Comparison of ENCODE assay signal across 9 cellular contexts in the genomic region with DNA sequence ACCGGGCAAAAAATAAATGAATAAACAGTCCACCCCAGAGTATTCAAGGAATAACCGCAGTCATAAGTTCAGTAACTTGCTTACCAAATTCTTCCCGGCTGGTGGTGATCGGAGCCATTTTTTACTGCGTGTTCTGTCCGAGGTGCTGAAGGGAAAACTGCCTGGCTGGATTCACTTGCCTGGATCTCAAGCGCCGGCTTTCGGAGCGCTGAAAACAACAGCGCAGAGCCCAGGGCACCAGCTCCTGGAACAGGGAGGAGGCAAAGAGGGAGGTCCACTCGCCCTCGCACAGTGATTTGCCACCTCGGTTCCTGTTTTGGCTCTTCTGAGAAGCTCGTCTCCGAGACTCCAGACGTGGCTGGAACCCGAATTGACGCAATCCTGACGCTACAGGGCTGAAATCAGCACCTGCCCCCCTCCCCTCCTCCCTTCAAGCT. TPM values are rescaled to one million over a fixed set of nuclear protein-coding genes. Genes with fewer than 3 reads are reported as not detected.
DNase-seq lines count a peak whose midpoint lies in the region; ATAC-seq and TF ChIP-seq lines count a peak whose summit lies in the region.
"Had no signal": no experiment of that assay in that cellular context is flagged by ENCODE, and none has a peak within 500 bp of the region (broad histone marks: within the 10 kb centered on the region; RNA-seq: fewer than 3 reads in every experiment).

SYT4 (minus strand) TSS at position 327 of the 437 bp plus-strand sequence; CDS start at position 118, 209 bp downstream.

- DNase-seq in AG09309 (ENCODE audit: low read depth) (peak; percentile 1), NCI-H1417 (lab: John Stamatoyannopoulos, UW) (peak; percentile 77 to 93 (median 84)), amniotic epithelial cell (ENCODE audit: low read depth) (peak; percentile 27), iPS DF 6.9 (ENCODE audit: low read depth, low spot score) (peak; percentile 61), smooth muscle cell of the brain vasculature (ENCODE audit: low read depth, low spot score) (peak; percentile 12)
- DNase-seq in effector CD8-positive, alpha-beta T cell (lab: John Stamatoyannopoulos, UW), result no peak
- no peak for DNase-seq in naive thymus-derived CD8-positive, alpha-beta T cell
- DNase-seq: activated B cell treated with CpG ODN at 0.5 μM for 24 hours had no signal

- peaks cover 0 to 4% (median 0%) of the 10 kb centered on the region in 9 donors for H3K9me3 Mint-ChIP-seq in naive thymus-derived CD8-positive, alpha-beta T cell
- H3K9me3 Mint-ChIP-seq: activated B cell treated with CpG ODN at 0.5 μM for 24 hours had no signal

- no peaks in the 10 kb centered on the region for H3K27me3 ChIP-seq in iPS DF 6.9 (ENCODE audit: control insufficient read depth, insufficient read depth, low read length)

- no peak for ATAC-seq in naive thymus-derived CD8-positive, alpha-beta T cell
- ATAC-seq in GM19035 (IDR thresholded peaks at IDR 0.05; ENCODE audit: unreplicated experiment), result no peak

- H3K4me1 Mint-ChIP-seq in naive thymus-derived CD8-positive, alpha-beta T cell, result no peaks in the 10 kb centered on the region
- H3K4me1 Mint-ChIP-seq: activated B cell treated with CpG ODN at 0.5 μM for 24 hours had no signal

- no peak within 1 kb of the TSS for H3K4me3 ChIP-seq in AG09309 (ENCODE audit: control insufficient read depth, low read depth, low read length)
- peak within 1 kb of the TSS; percentile 2; the same call in 1 of the 2 replicates for H3K4me3 ChIP-seq in iPS DF 6.9 (ENCODE audit: low read length)

- no peak for TF ChIP-seq CTCF in AG09309 (IDR thresholded peaks at IDR 0.05; ENCODE audit: control insufficient read depth, insufficient read depth, low read depth, low read length, missing control alignments)

- H3K27ac ChIP-seq in iPS DF 6.9 (ENCODE audit: low read length), result no peak within 1 kb of the TSS

- no peaks in the 10 kb centered on the region for H3K4me1 ChIP-seq in iPS DF 6.9 (ENCODE audit: control insufficient read depth, insufficient read depth, low read length)

- H3K36me3 Mint-ChIP-seq in naive thymus-derived CD8-positive, alpha-beta T cell, result no peaks in the 10 kb centered on the region

- no peak within 1 kb of the TSS for H3K27ac Mint-ChIP-seq in naive thymus-derived CD8-positive, alpha-beta T cell
- H3K27ac Mint-ChIP-seq: activated B cell treated with CpG ODN at 0.5 μM for 24 hours had no signal

- peaks cover 0 to 27% (median 2%) of the 10 kb centered on the region in 5 donors for H3K27me3 Mint-ChIP-seq in naive thymus-derived CD8-positive, alpha-beta T cell

- WGBS in iPS DF 6.9 (ENCODE audit: insufficient coverage, insufficient read length), result no CpG with 5 or more reads among the region's 20 CpGs

- POLR2A ChIA-PET in naive thymus-derived CD8-positive, alpha-beta T cell (lab: Charles Lee), result no interaction called here

- H3K4me3 Mint-ChIP-seq in naive thymus-derived CD8-positive, alpha-beta T cell, result no peak within 1 kb of the TSS
- H3K4me3 Mint-ChIP-seq: activated B cell treated with CpG ODN at 0.5 μM for 24 hours had no signal

- no peaks in the 10 kb centered on the region for H3K36me3 ChIP-seq in iPS DF 6.9 (ENCODE audit: control insufficient read depth, insufficient read depth, low read length)

- no peaks in the 10 kb centered on the region for H3K9me3 ChIP-seq in iPS DF 6.9 (ENCODE audit: control insufficient read depth, insufficient read depth, low read length)

RNA-seq across cellular contexts. Expression of gene SYT4, which starts in this region (rescaled TPM):
- total RNA-seq in naive thymus-derived CD8-positive, alpha-beta T cell, result not detected
- polyA plus RNA-seq in naive thymus-derived CD8-positive, alpha-beta T cell, result not detected
- total RNA-seq: activated B cell treated with CpG ODN at 0.5 μM for 24 hours had no signal

Comparison
In these comparisons a context has a peak if more than half of its experiments do, and no peak if none do; other contexts are left out.
1. DNase-seq: peak in AG09309 (single experiment), NCI-H1417 (3 of 3), amniotic epithelial cell (single experiment), iPS DF 6.9 (single experiment) and smooth muscle cell of the brain vasculature (single experiment); none in effector CD8-positive, alpha-beta T cell (single experiment) and naive thymus-derived CD8-positive, alpha-beta T cell (0 of 10).